1 cellular context compared by ENCODE assay signal in the genomic region with DNA sequence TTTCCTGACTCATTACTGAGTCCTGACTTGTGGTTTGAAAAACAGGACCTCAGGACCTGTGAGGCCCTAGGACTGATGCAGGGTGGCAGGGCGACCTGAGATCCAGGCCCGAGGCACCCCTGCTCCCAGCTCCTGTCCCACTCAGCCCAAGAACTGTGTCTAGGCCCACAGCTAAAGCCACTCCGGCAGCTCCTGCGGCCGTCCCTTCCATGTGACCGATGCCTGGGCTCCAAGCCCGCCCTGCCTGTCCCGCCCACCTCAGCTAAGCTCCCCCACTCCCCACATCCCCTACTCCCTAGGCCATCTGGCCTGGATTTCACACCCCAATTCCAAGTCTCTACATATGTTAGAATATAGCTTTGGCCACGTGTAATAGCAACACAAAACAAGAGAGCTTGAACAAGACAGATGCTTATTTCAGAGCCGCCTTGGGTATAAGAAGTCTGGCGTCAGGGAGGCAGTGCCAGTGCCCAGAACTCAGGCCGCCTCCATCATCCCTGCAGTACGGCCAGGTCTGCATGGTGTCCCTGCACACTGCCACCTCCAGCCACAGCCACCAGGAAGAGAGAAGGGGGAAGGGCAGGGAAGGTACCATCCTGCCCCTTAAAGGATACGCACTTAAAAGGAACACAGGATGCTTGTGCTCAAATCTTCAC.
TF ChIP-seq lines count a peak whose summit lies in the region.

No MANE protein-coding gene starts in this region.

TF ChIP-seq in GM23338, 12 proteins besides CTCF, POLR2A, EP300 and RAD21 (continued from another document):
- TF ChIP-seq, protein P1, sequence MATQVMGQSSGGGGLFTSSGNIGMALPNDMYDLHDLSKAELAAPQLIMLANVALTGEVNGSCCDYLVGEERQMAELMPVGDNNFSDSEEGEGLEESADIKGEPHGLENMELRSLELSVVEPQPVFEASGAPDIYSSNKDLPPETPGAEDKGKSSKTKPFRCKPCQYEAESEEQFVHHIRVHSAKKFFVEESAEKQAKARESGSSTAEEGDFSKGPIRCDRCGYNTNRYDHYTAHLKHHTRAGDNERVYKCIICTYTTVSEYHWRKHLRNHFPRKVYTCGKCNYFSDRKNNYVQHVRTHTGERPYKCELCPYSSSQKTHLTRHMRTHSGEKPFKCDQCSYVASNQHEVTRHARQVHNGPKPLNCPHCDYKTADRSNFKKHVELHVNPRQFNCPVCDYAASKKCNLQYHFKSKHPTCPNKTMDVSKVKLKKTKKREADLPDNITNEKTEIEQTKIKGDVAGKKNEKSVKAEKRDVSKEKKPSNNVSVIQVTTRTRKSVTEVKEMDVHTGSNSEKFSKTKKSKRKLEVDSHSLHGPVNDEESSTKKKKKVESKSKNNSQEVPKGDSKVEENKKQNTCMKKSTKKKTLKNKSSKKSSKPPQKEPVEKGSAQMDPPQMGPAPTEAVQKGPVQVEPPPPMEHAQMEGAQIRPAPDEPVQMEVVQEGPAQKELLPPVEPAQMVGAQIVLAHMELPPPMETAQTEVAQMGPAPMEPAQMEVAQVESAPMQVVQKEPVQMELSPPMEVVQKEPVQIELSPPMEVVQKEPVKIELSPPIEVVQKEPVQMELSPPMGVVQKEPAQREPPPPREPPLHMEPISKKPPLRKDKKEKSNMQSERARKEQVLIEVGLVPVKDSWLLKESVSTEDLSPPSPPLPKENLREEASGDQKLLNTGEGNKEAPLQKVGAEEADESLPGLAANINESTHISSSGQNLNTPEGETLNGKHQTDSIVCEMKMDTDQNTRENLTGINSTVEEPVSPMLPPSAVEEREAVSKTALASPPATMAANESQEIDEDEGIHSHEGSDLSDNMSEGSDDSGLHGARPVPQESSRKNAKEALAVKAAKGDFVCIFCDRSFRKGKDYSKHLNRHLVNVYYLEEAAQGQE (IDR thresholded peaks at IDR 0.05; ENCODE audit: unreplicated experiment): no peak
- TF ChIP-seq ZNF331 (CRISPR knock-in tag; IDR thresholded peaks at IDR 0.05; ENCODE audit: low read depth) (no peak), ETS1 (IDR thresholded peaks at IDR 0.05) (no peak), CREB1 (CRISPR knock-in tag; IDR thresholded peaks at IDR 0.05; ENCODE audit: low read depth) (no peak), NANOG (IDR thresholded peaks at IDR 0.05; ENCODE audit: borderline replicate concordance) (no peak), JUNB (IDR thresholded peaks at IDR 0.05; ENCODE audit: unreplicated experiment) (no peak), ZNF114 (CRISPR knock-in tag; IDR thresholded peaks at IDR 0.05) (no peak), EZH2phosphoT487 (IDR thresholded peaks at IDR 0.05; ENCODE audit: unreplicated experiment) (no peak), STAT1 (IDR thresholded peaks at IDR 0.05; ENCODE audit: unreplicated experiment) (no peak)
